In the genomic region with DNA sequence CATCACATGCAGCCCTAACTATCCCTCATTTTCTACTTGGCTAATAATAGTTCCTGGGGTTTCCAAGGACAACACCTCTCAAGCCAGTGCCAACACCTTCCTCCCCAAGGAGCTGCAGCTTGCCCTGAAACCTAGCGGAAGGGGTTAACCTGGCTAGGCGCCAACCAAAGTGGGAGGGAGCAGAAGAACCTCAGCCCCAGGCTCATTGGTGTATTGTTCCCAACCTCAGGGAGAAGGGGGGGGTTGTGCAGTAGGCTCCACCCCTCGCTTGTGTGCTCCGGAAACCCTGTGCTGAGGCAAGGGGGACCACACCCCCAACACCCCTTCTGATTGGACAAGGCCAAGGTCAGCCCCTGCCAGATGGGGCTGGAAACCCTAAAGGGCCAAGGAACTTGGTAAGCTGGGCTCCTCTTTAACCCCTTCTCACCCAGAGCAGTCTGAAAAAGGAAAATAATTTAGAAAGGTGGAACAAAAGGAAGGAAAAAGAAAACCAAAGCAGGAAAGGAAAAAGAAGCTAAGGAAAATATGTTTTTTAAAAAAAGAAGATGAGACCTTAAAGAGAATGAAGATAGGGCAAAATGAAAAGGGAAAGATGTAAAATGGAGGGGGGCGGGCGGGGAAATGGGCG, we compare ENCODE assay signal across 8 cellular contexts. TPM values are rescaled to one million over a fixed set of nuclear protein-coding genes. Genes with fewer than 3 reads are reported as not detected.
DNase-seq lines count a peak whose midpoint lies in the region; ATAC-seq and TF ChIP-seq lines count a peak whose summit lies in the region.

No MANE protein-coding gene starts in this region.

- CTCF ChIA-PET in A673 (lab: Charles Lee) = interaction anchor here (0.5 to 1.3 kb wide), 3 partner anchors 13 to 476 kb away, joined by 3 to 5 read pairs (median 4); a partner anchor contains a TSS

- H3K36me3 Mint-ChIP-seq in chondrocyte (ENCODE audit: low read depth) = peaks cover 29% of the 10 kb centered on the region

- peak overlapping the region; percentile 80 for H3K4me3 Mint-ChIP-seq in chondrocyte (ENCODE audit: unreplicated experiment)

- peaks cover 21% of the 10 kb centered on the region for H3K4me1 ChIP-seq in A673 (ENCODE audit: insufficient read depth, low read length, poor library complexity, severe bottlenecking)

- peak overlapping the region; percentile 97 for H3K27ac ChIP-seq in A673 (ENCODE audit: low read depth, low read length, poor library complexity, severe bottlenecking)
- H3K27ac ChIP-seq in layer of hippocampus (ENCODE audit: low read depth, low read length) = peak overlapping the region; percentile 59

- H3K27ac Mint-ChIP-seq in chondrocyte (ENCODE audit: unreplicated experiment) = peak overlapping the region; percentile 76

- peaks cover 40% of the 10 kb centered on the region for H3K4me1 Mint-ChIP-seq in chondrocyte (ENCODE audit: low read depth)

- H3K4me3 ChIP-seq in A673 (ENCODE audit: low read depth, low read length, poor library complexity, severe bottlenecking) = peak overlapping the region; percentile 95

- POLR2A ChIA-PET in A673 (lab: Charles Lee; ENCODE audit: low non-redundant PET) = no interaction called here

- ATAC-seq in GM18870 (IDR thresholded peaks at IDR 0.05; ENCODE audit: unreplicated experiment) (peak; percentile 35), HG03175 (IDR thresholded peaks at IDR 0.05; ENCODE audit: unreplicated experiment) (peak; percentile 58)

- intact Hi-C loops in A673 (cut with micrococcal nuclease; ENCODE audit: unreplicated experiment) = loop anchor here (10.0 kb wide), 1 partner anchor 256 kb away; no protein-coding TSS in a partner anchor

- H3K36me3 ChIP-seq in A673 (ENCODE audit: insufficient read depth, low read length, poor library complexity, severe bottlenecking) = peaks cover 55% of the 10 kb centered on the region

- TF ChIP-seq CTCF in A673 (conservative IDR thresholded peaks at IDR 0.05; ENCODE audit: low read depth, low read length) (no peak), chondrocyte (IDR thresholded peaks at IDR 0.05) (no peak)

- H3K27me3 ChIP-seq in A673 (replicated peaks; ENCODE audit: insufficient read depth, low read depth, low read length, poor library complexity) (no peaks in the 10 kb centered on the region), layer of hippocampus (ENCODE audit: control insufficient read depth, insufficient read depth, low read length) (no peaks in the 10 kb centered on the region)

- no peaks in the 10 kb centered on the region for H3K9me3 Mint-ChIP-seq in chondrocyte (ENCODE audit: low read depth)

- DNase-seq in A673 (ENCODE audit: low spot score) = peak; percentile 100
- DNase-seq in NCI-H510A (lab: John Stamatoyannopoulos, UW) = peak; percentile 97
- DNase-seq in activated CD4-positive, alpha-beta T cell treated with anti-CD3 and anti-CD28 coated beads for 24 hours (ENCODE audit: low read depth in 2 of 2) = peak; percentile 90 to 94
- peak; percentile 94 for DNase-seq in chondrocyte (ENCODE audit: low spot score)
- peak; percentile 85 to 95 (median 89) for DNase-seq in stimulated activated CD4-positive, alpha-beta T cell treated with anti-CD3 and anti-CD28 coated beads, Interleukin-1b, Interleukin-23, amount 100 ng/mL, for 24 hours (ENCODE audit: low read depth in 4 of 4, low spot score in 1 of 4)

- H3K27me3 Mint-ChIP-seq in chondrocyte (ENCODE audit: low read depth) = no peaks in the 10 kb centered on the region

- no peaks in the 10 kb centered on the region for H3K9me3 ChIP-seq in A673 (ENCODE audit: low read depth, low read length, poor library complexity, severe bottlenecking)

- BruUV-seq in A673 (replicated peaks; lab: Mats Ljungman, UMichigan) = no TSS peak

RNA-seq across cellular contexts. Expression of a gene that starts 2.5 kb away (rescaled TPM):
- total RNA-seq in A673 (2021) (241 and 243 TPM in 2 replicates), chondrocyte (81.7 to 89.3 TPM (median 83.0 TPM) in 3 replicates)

RNA-seq across cellular contexts. Expression of a gene that starts 7.9 kb away (rescaled TPM):
- total RNA-seq in A673 (2021) (27.3 and 27.6 TPM in 2 replicates), chondrocyte (9.6 to 15.2 TPM (median 11.8 TPM) in 3 replicates)

RNA-seq across cellular contexts. Expression of a gene that starts 13.4 kb away (rescaled TPM):
- 21.3 and 30.4 TPM in 2 replicates for total RNA-seq in A673 (2021)
- total RNA-seq in chondrocyte = 55.2 to 76.6 TPM (median 58.9 TPM) in 3 replicates

RNA-seq across cellular contexts. Expression of a gene that starts 13.9 kb away (rescaled TPM):
- total RNA-seq in A673 (2021) (1.1 and 1.3 TPM in 2 replicates), chondrocyte (2.4 to 5.8 TPM (median 3.5 TPM) in 3 replicates)

RNA-seq across cellular contexts. Expression of a gene that starts 22.6 kb away (rescaled TPM):
- total RNA-seq in A673 (2021) = 64.7 and 68.2 TPM in 2 replicates
- 35.3 to 40.1 TPM (median 37.7 TPM) in 3 replicates for total RNA-seq in chondrocyte

Comparison
In these comparisons a context has a peak if more than half of its experiments do, and no peak if none do; other contexts are left out.
1. Peak in every context shown above with its lines: DNase-seq, ATAC-seq, H3K4me3 ChIP-seq and H3K27ac ChIP-seq.